Comparison of ENCODE assay signal across 10 cellular contexts in genomic region chr21:32844653-32845443, GRCh38.
DNase-seq lines count a peak whose midpoint lies in the region; TF ChIP-seq lines count a peak whose summit lies in the region.
"Had no signal": no experiment of that assay in that cellular context is flagged by ENCODE, and none has a peak within 500 bp of the region (broad histone marks: within the 10 kb centered on the region; RNA-seq: fewer than 3 reads in every experiment).

No MANE protein-coding gene starts in this region.

- no peak overlapping the region for H3K23ac ChIP-seq in trophoblast cell (ENCODE audit: low read length)

- no CpG with 5 or more reads among the region's 14 CpGs for WGBS in trophoblast cell (ENCODE audit: extremely low coverage, insufficient coverage, insufficient read length)

- in situ Hi-C loops in brain microvascular endothelial cell (cut with HindIII; ENCODE audit: low pct_ligation_motif_present, low sequenced_read_pairs): no loop called here

- H2AK5ac ChIP-seq in trophoblast cell (ENCODE audit: low read length): no peak overlapping the region

- no peak overlapping the region for H2BK5ac ChIP-seq in trophoblast cell (ENCODE audit: low read depth, low read length, poor library complexity)

- H3K14ac ChIP-seq in trophoblast cell (ENCODE audit: low read length): no peak overlapping the region

- no peak overlapping the region for H3K4me3 ChIP-seq in brain microvascular endothelial cell (ENCODE audit: low read depth, low read length)
- H3K4me3 ChIP-seq in trophoblast cell (ENCODE audit: low read depth, low read length): no peak overlapping the region
- no peak overlapping the region for H3K4me3 ChIP-seq in H7 (ENCODE audit: insufficient read depth, low read depth, low read length)
- H3K4me3 ChIP-seq in effector memory CD4-positive, alpha-beta T cell (ENCODE audit: insufficient read depth, low read depth, low read length, poor library complexity, severe bottlenecking): no peak overlapping the region
- H3K4me3 ChIP-seq: esophagus squamous epithelium had no signal

- H3K9me3 ChIP-seq in trophoblast cell (ENCODE audit: insufficient read depth, low read depth, low read length): no peaks in the 10 kb centered on the region
- H3K9me3 ChIP-seq in effector memory CD4-positive, alpha-beta T cell (ENCODE audit: control insufficient read depth, low read length): no peaks in the 10 kb centered on the region
- H3K9me3 ChIP-seq: esophagus squamous epithelium had no signal

- no peaks in the 10 kb centered on the region for H3K4me1 ChIP-seq in trophoblast cell (ENCODE audit: control insufficient read depth in 1 of 2, insufficient read depth in 2 of 2, low read length in 2 of 2)
- no peaks in the 10 kb centered on the region for H3K4me1 ChIP-seq in effector memory CD4-positive, alpha-beta T cell (ENCODE audit: control insufficient read depth, insufficient read depth, low read length, poor library complexity, severe bottlenecking)
- H3K4me1 ChIP-seq: esophagus squamous epithelium had no signal

- no peak overlapping the region for H4K91ac ChIP-seq in trophoblast cell (ENCODE audit: low read depth, low read length)

- H2BK120ac ChIP-seq in trophoblast cell (ENCODE audit: insufficient read depth, low read length, poor library complexity): no peak overlapping the region

- H3K4ac ChIP-seq in trophoblast cell (ENCODE audit: low read depth, low read length): no peak overlapping the region

- H3K27me3 ChIP-seq in brain microvascular endothelial cell (replicated peaks) (no peaks in the 10 kb centered on the region), trophoblast cell (ENCODE audit: insufficient read depth, low read length) (no peaks in the 10 kb centered on the region), H7 (ENCODE audit: control insufficient read depth, insufficient read depth, low read length) (no peaks in the 10 kb centered on the region)
- no peaks in the 10 kb centered on the region for H3K27me3 ChIP-seq in effector memory CD4-positive, alpha-beta T cell (replicated peaks; ENCODE audit: control insufficient read depth, insufficient read depth, low read length, poor library complexity, severe bottlenecking)

- H3K27ac ChIP-seq in brain microvascular endothelial cell: no peak overlapping the region
- no peak overlapping the region for H3K27ac ChIP-seq in trophoblast cell (ENCODE audit: low read depth, low read length)
- H3K27ac ChIP-seq in effector memory CD4-positive, alpha-beta T cell (ENCODE audit: insufficient read depth, low read length, poor library complexity, severe bottlenecking): no peak overlapping the region
- H3K27ac ChIP-seq: esophagus squamous epithelium had no signal

- H4K12ac ChIP-seq in trophoblast cell (ENCODE audit: low read depth, low read length): no peak overlapping the region

- H2BK12ac ChIP-seq in trophoblast cell (ENCODE audit: low read length): no peak overlapping the region

- TF ChIP-seq CTCF in brain microvascular endothelial cell (IDR thresholded peaks at IDR 0.05; ENCODE audit: low read depth, low read length, missing control alignments): peak; percentile 21

- H3K79me1 ChIP-seq in trophoblast cell (ENCODE audit: low read length): no peaks in the 10 kb centered on the region

- no peak overlapping the region for H4K8ac ChIP-seq in trophoblast cell (ENCODE audit: low read depth, low read length)

- no peaks in the 10 kb centered on the region for H3K36me3 ChIP-seq in brain microvascular endothelial cell (replicated peaks)
- no peaks in the 10 kb centered on the region for H3K36me3 ChIP-seq in trophoblast cell (ENCODE audit: control insufficient read depth in 1 of 2, insufficient read depth in 2 of 2, low read length in 2 of 2)
- no peaks in the 10 kb centered on the region for H3K36me3 ChIP-seq in H7 (replicated peaks; ENCODE audit: control insufficient read depth, insufficient read depth, low read length)
- H3K36me3 ChIP-seq in effector memory CD4-positive, alpha-beta T cell (ENCODE audit: control insufficient read depth, insufficient read depth, low read length): no peaks in the 10 kb centered on the region
- H3K36me3 ChIP-seq: esophagus squamous epithelium had no signal

- no peak overlapping the region for H3K18ac ChIP-seq in trophoblast cell (ENCODE audit: low read length)

- H3K4me2 ChIP-seq in trophoblast cell (ENCODE audit: low read length): no peak overlapping the region

- no peak overlapping the region for H2AFZ ChIP-seq in trophoblast cell (ENCODE audit: insufficient read depth, low read length, poor library complexity)

- H3K9ac ChIP-seq in trophoblast cell (ENCODE audit: low read length): no peak overlapping the region

- no peaks in the 10 kb centered on the region for H3K79me2 ChIP-seq in trophoblast cell (ENCODE audit: control insufficient read depth, insufficient read depth, low read length, poor library complexity)

- DNase-seq in EL (peak; percentile 66), NAMALWA (ENCODE audit: low spot score) (peak; percentile 8), brain microvascular endothelial cell (peak; percentile 50), trophoblast cell (peak; percentile 82 to 92), NCI-H1105 treated with DMSO at 0.1 percent for 48 hours (lab: John Stamatoyannopoulos, UW) (no peak), dermis blood vessel endothelial cell (no peak), H7 (no peak)
- no peak for DNase-seq in effector memory CD4-positive, alpha-beta T cell
- DNase-seq: activated gamma-delta T cell, esophagus squamous epithelium had no signal

Comparison
In these comparisons a context has a peak if more than half of its experiments do, and no peak if none do; other contexts are left out.
1. DNase-seq: peak in EL (single experiment), NAMALWA (single experiment), brain microvascular endothelial cell (single experiment) and trophoblast cell (2 of 2); none in NCI-H1105 treated with DMSO at 0.1 percent for 48 hours (single experiment), dermis blood vessel endothelial cell (single experiment), H7 (single experiment) and effector memory CD4-positive, alpha-beta T cell (0 of 3).